Comparison of ENCODE assay signal across 19 cellular contexts in genomic region chr10:16681525-16681924, GRCh38.
"Had no signal": no experiment of that assay in that cellular context is flagged by ENCODE, and none has a peak within 500 bp of the region (broad histone marks: within the 10 kb centered on the region; RNA-seq: fewer than 3 reads in every experiment).

No MANE protein-coding gene starts in this region.

- DNase-seq: effector memory CD8-positive, alpha-beta T cell; esophagus squamous epithelium; foreskin keratinocyte; immature natural killer cell; left colon; left ventricle myocardium superior; mesenchymal stem cell; midbrain; nucleus accumbens; ovary; sigmoid colon; stimulated activated CD4-positive, alpha-beta T cell treated with anti-CD3 and anti-CD28 coated beads, Interleukin-2, amount 100 ng/mL, for 24 hours; stimulated activated CD4-positive, alpha-beta T cell treated with anti-CD3 and anti-CD28 coated beads, Interleukin-4, amount 100 ng/mL, for 4 hours; stimulated activated naive CD4-positive, alpha-beta T cell treated with Interleukin-2 at 50 U/mL for 16 hours; tibial artery; upper lobe of right lung had no signal

- H3K4me1 Mint-ChIP-seq: neural progenitor cell had no signal

- H3K9me3 Mint-ChIP-seq: dendritic cell treated with granulocyte-macrophage colony-stimulating factor and Interleukin-4, amounts not matched to agents 40 ng/mL and 50 ng/mL, for 4 days; effector memory CD8-positive, alpha-beta T cell; natural killer cell treated with Interleukin-12 subunit alpha and Interleukin-12 subunit beta and Interleukin-15 and Interleukin-18, amount 100 ng/mL, for 72 hours; neural progenitor cell had no signal

- H3K36me3 Mint-ChIP-seq: neural progenitor cell had no signal

- H3K27me3 Mint-ChIP-seq: dendritic cell treated with granulocyte-macrophage colony-stimulating factor and Interleukin-4, amounts not matched to agents 40 ng/mL and 50 ng/mL, for 4 days; effector memory CD8-positive, alpha-beta T cell; natural killer cell treated with Interleukin-12 subunit alpha and Interleukin-12 subunit beta and Interleukin-15 and Interleukin-18, amount 100 ng/mL, for 72 hours had no signal

- H3K4me3 Mint-ChIP-seq: dendritic cell treated with granulocyte-macrophage colony-stimulating factor and Interleukin-4, amounts not matched to agents 40 ng/mL and 50 ng/mL, for 4 days; effector memory CD8-positive, alpha-beta T cell; immature natural killer cell; natural killer cell treated with Interleukin-12 subunit alpha and Interleukin-12 subunit beta and Interleukin-15 and Interleukin-18, amount 100 ng/mL, for 72 hours; neural progenitor cell had no signal

- ATAC-seq: effector memory CD8-positive, alpha-beta T cell; foreskin keratinocyte; left colon; left ventricle myocardium superior; natural killer cell treated with Interleukin-12 subunit alpha and Interleukin-12 subunit beta and Interleukin-15 and Interleukin-18, amount 100 ng/mL, for 72 hours; upper lobe of right lung had no signal

- H3K27ac Mint-ChIP-seq: dendritic cell treated with granulocyte-macrophage colony-stimulating factor and Interleukin-4, amounts not matched to agents 40 ng/mL and 50 ng/mL, for 4 days; effector memory CD8-positive, alpha-beta T cell; immature natural killer cell; natural killer cell treated with Interleukin-12 subunit alpha and Interleukin-12 subunit beta and Interleukin-15 and Interleukin-18, amount 100 ng/mL, for 72 hours; neural progenitor cell had no signal
